Comparison of ENCODE assay signal across 10 cellular contexts in the genomic region with DNA sequence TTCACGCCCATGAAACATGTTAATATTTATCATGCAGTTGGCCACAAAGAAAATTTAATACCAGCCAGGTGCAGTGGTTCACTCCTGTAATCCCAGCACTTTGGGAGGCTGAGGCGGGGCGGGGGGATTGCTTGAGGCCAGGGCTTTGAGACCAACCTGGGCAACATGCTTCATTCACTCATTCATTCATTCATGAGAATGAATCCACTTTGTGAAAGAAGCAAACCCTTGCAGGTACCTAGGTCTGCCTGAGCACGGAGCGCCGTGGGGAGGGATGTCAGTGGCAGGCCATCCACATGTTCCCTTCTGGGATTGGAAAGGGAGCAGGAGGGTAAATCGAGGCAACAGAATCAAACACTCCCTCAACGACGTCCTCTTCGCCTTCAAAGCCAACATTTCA. TPM values are rescaled to one million over a fixed set of nuclear protein-coding genes. Genes with fewer than 3 reads are reported as not detected.
DNase-seq lines count a peak whose midpoint lies in the region; ATAC-seq, FAIRE-seq and TF ChIP-seq lines count a peak whose summit lies in the region.
"Had no signal": no experiment of that assay in that cellular context is flagged by ENCODE, and none has a peak within 500 bp of the region (broad histone marks: within the 10 kb centered on the region; RNA-seq: fewer than 3 reads in every experiment).

No MANE protein-coding gene starts in this region.

- no peak for TF ChIP-seq CTCF in left ventricle myocardium inferior (IDR thresholded peaks at IDR 0.05; ENCODE audit: borderline replicate concordance)
- no peak for TF ChIP-seq CTCF in K562 (IDR thresholded peaks at IDR 0.05 in 2 of 3, conservative IDR thresholded peaks at IDR 0.05 in 1 of 3; ENCODE audit: insufficient read depth in 2 of 3, low read depth in 1 of 3, low read length in 3 of 3)
- no peak for TF ChIP-seq CTCF in upper lobe of right lung (IDR thresholded peaks at IDR 0.05)

- peaks cover 3 to 27% (median 4%) of the 10 kb centered on the region in 3 donors for H3K36me3 Mint-ChIP-seq in naive thymus-derived CD8-positive, alpha-beta T cell

- H3K36me3 ChIP-seq in left ventricle myocardium inferior: no peaks in the 10 kb centered on the region
- H3K36me3 ChIP-seq in K562 (ENCODE audit: control insufficient read depth, insufficient read depth, low read length): peaks cover 29% of the 10 kb centered on the region
- no peaks in the 10 kb centered on the region for H3K36me3 ChIP-seq in upper lobe of right lung

- ATAC-seq in left ventricle myocardium superior (no peak), K562 (no peak), upper lobe of right lung (no peak)
- no peak for ATAC-seq in naive thymus-derived CD8-positive, alpha-beta T cell

- peaks cover 37% of the 10 kb centered on the region for H4K20me1 ChIP-seq in K562 (replicated peaks; ENCODE audit: control insufficient read depth, insufficient read depth, low read length)

- FAIRE-seq in K562 (lab: Jason Lieb, UNC) (no peak), frontal cortex (lab: Jason Lieb, UNC) (no peak)

- peaks cover 6% of the 10 kb centered on the region for H3K9me1 ChIP-seq in K562 (ENCODE audit: control insufficient read depth, insufficient read depth, low read length)

- no peaks in the 10 kb centered on the region for H3K27me3 Mint-ChIP-seq in naive thymus-derived CD8-positive, alpha-beta T cell
- H3K27me3 Mint-ChIP-seq: IgD-negative memory B cell had no signal

- no peak overlapping the region for H3K4me2 ChIP-seq in K562 (ENCODE audit: insufficient read depth, low read length)

- WGBS in K562 (ENCODE audit: insufficient coverage, low coverage, missing lambda C conversion rate): 87% methylated on average over 7 of the region's 10 CpGs

- no peaks in the 10 kb centered on the region for H3K27me3 ChIP-seq in left ventricle myocardium inferior (ENCODE audit: low read depth)
- no peaks in the 10 kb centered on the region for H3K27me3 ChIP-seq in K562 (ENCODE audit: control insufficient read depth in 2 of 2, insufficient read depth in 2 of 2, low read length in 2 of 2)
- H3K27me3 ChIP-seq in upper lobe of right lung: no peaks in the 10 kb centered on the region

- H3K4me1 Mint-ChIP-seq in naive thymus-derived CD8-positive, alpha-beta T cell: peaks cover 58 to 90% (median 82%) of the 10 kb centered on the region in 4 donors

- in situ Hi-C loops in K562 (cut with MboI): no loop called here

- POLR2A ChIA-PET in K562 (lab: Yijun Ruan, JAX): interaction anchor here (1.4 to 3.0 kb wide), 2 partner anchors 12 to 15 kb away, joined by 4 to 14 read pairs; no protein-coding TSS in a partner anchor
- POLR2A ChIA-PET in naive thymus-derived CD8-positive, alpha-beta T cell (lab: Charles Lee): interaction anchor here (6.8 kb wide), 1 partner anchor 13 kb away, joined by 232 read pairs; no protein-coding TSS in a partner anchor

- no peak for DNase-seq in left ventricle myocardium inferior
- no peak for DNase-seq in left ventricle myocardium superior
- DNase-seq in K562 (ENCODE audit: extremely low read depth in 1 of 4, low spot score in 3 of 4): no peak
- no peak for DNase-seq in naive thymus-derived CD8-positive, alpha-beta T cell
- no peak for DNase-seq in upper lobe of right lung
- no peak for DNase-seq in DMS79 (lab: John Stamatoyannopoulos, UW)
- no peak for DNase-seq in frontal cortex (ENCODE audit: low spot score in 2 of 2)
- no peak for DNase-seq in stimulated activated CD4-positive, alpha-beta T cell treated with anti-CD3 and anti-CD28 coated beads, Interleukin-2, amount 100 ng/mL, for 48 hours
- DNase-seq: NCI-H446 treated with DMSO at 0.1 percent for 48 hours had no signal

- H3K4me3 Mint-ChIP-seq in naive thymus-derived CD8-positive, alpha-beta T cell: peak overlapping the region in 9 of 10 donors; percentile 5 to 99 (median 77)

- intact Hi-C loops in left ventricle myocardium inferior (cut with micrococcal nuclease): no loop called here
- intact Hi-C loops in left ventricle myocardium superior (cut with micrococcal nuclease): no loop called here
- intact Hi-C loops in K562 (cut with micrococcal nuclease): no loop called here
- intact Hi-C loops in upper lobe of right lung (cut with DNase I): loop anchor here (10.0 kb wide), 1 partner anchor 46 kb away; no protein-coding TSS in a partner anchor

- CTCF ChIA-PET in K562 (lab: Yijun Ruan, JAX; ENCODE audit: low intra/inter-chr PET ratio): no interaction called here

- no peak overlapping the region for H2AFZ ChIP-seq in K562 (ENCODE audit: low read depth, low read length)

- no peak for TF ChIP-seq EP300 in K562 (IDR thresholded peaks at IDR 0.05; ENCODE audit: low read length)

- peak overlapping the region; percentile 90 for H3K4me3 ChIP-seq in left ventricle myocardium inferior
- no peak overlapping the region for H3K4me3 ChIP-seq in K562
- H3K4me3 ChIP-seq in upper lobe of right lung: no peak overlapping the region

- no peaks in the 10 kb centered on the region for H3K9me3 Mint-ChIP-seq in naive thymus-derived CD8-positive, alpha-beta T cell
- H3K9me3 Mint-ChIP-seq: IgD-negative memory B cell had no signal

- no peak for TF ChIP-seq POLR2A in K562 (conservative IDR thresholded peaks at IDR 0.05)

- H3K79me2 ChIP-seq in K562 (ENCODE audit: control insufficient read depth, insufficient read depth, low read length): peaks cover 100% of the 10 kb centered on the region

- TF ChIP-seq RAD21 in K562 (CRISPR knock-in tag; conservative IDR thresholded peaks at IDR 0.05 in 1 of 2, IDR thresholded peaks at IDR 0.05 in 1 of 2): no peak

- H3K9ac ChIP-seq in K562 (ENCODE audit: insufficient read depth in 1 of 2, low read depth in 2 of 2, low read length in 2 of 2): peak overlapping the region in 1 of 2 experiments; percentile 67; a peak in 1 of 4 replicates

- H3K27ac Mint-ChIP-seq in naive thymus-derived CD8-positive, alpha-beta T cell: peak overlapping the region; percentile 74 to 97 (median 88)

- H3K9me3 ChIP-seq in left ventricle myocardium inferior (replicated peaks) (no peaks in the 10 kb centered on the region), K562 (replicated peaks; ENCODE audit: control insufficient read depth, insufficient read depth, low read depth, low read length) (no peaks in the 10 kb centered on the region), upper lobe of right lung (no peaks in the 10 kb centered on the region)

- no TSS peak for BruUV-seq in K562 (replicated peaks; lab: Mats Ljungman, UMichigan)

- H3K4me1 ChIP-seq in left ventricle myocardium inferior (peaks cover 99% of the 10 kb centered on the region), K562 (replicated peaks in 1 of 2; ENCODE audit: control insufficient read depth in 2 of 2, insufficient read depth in 2 of 2, low read length in 2 of 2) (peaks cover 45 to 59% of the 10 kb centered on the region in 2 experiments), upper lobe of right lung (peaks cover 87% of the 10 kb centered on the region)

- H3K27ac ChIP-seq in left ventricle myocardium inferior (replicated peaks) (peak overlapping the region; percentile 99), K562 (ENCODE audit: extremely low read depth, low read depth, low read length) (peak overlapping the region; percentile 9; the same call in 1 of the 3 replicates), upper lobe of right lung (peak overlapping the region; percentile 96)

TF ChIP-seq in K562, 482 proteins besides CTCF, POLR2A, EP300 and RAD21:
- TF ChIP-seq RBM15 (IDR thresholded peaks at IDR 0.05; ENCODE audit: insufficient read depth, low read length): no peak
- TF ChIP-seq BRCA1 (IDR thresholded peaks at IDR 0.05): no peak
- 0 out of 2 replicates have a peak, but pooled peaks have one; percentile 31 for TF ChIP-seq BRCA1 (CRISPR knock-in tag; IDR thresholded peaks at IDR 0.05)
- no peak for TF ChIP-seq BRD4 (IDR thresholded peaks at IDR 0.05)
- TF ChIP-seq NCOA6 (IDR thresholded peaks at IDR 0.05): no peak
- TF ChIP-seq ZNF24 (IDR thresholded peaks at IDR 0.05): peak; percentile 70; the same call in 1 of the 2 replicates
- TF ChIP-seq SREBF2 (CRISPR knock-in tag; IDR thresholded peaks at IDR 0.05): no peak
- TF ChIP-seq TFAM (CRISPR knock-in tag; conservative IDR thresholded peaks at IDR 0.05): no peak

RNA-seq across cellular contexts. Expression of gene ANXA11, which starts 4.7 kb away (rescaled TPM):
- total RNA-seq in left ventricle myocardium inferior: 390 TPM
- 405 TPM for total RNA-seq in left ventricle myocardium superior
- 76.5 and 119 TPM in 2 replicates for total RNA-seq in K562 (2011; cell fraction: chromatin; rRNA removed; ENCODE audit: low replicate concordance)
- 60.7 and 61.5 TPM in 2 replicates for total RNA-seq in K562 (2011; cell fraction: nucleolus; rRNA removed)
- 69.1 and 105 TPM in 2 replicates for total RNA-seq in K562 (2011; cell fraction: nucleoplasm; rRNA removed)
- total RNA-seq in K562 (2014; rRNA removed): 109 and 153 TPM in 2 replicates
- total RNA-seq in K562 (2014; rRNA removed; fragmentation: Illumina TruSeq; extraction: Trizol): 107 and 116 TPM in 2 replicates
- 148 and 173 TPM in 2 replicates for total RNA-seq in K562 (2015; rRNA removed; fragmentation: Illumina TruSeq; extraction: Trizol)
- total RNA-seq in K562 (2021): 182 and 201 TPM in 2 replicates
- polyA plus RNA-seq in K562 (2011; rRNA removed): 110 and 146 TPM in 2 replicates
- 75.9 and 170 TPM in 2 replicates for polyA plus RNA-seq in K562 (2011; cell fraction: cytosol; rRNA removed)
- 61.3 and 66.0 TPM in 2 replicates for polyA plus RNA-seq in K562 (2011; cell fraction: nucleus; rRNA removed)
- 265 and 356 TPM in 2 replicates for polyA plus RNA-seq in K562 (2012)
- polyA plus RNA-seq in K562 (2014; fragmentation: Illumina TruSeq; extraction: Trizol): 212 and 243 TPM in 2 replicates
- 10 to 100 TPM; 43.6 to 70.0 TPM for polyA plus RNA-seq in K562 (2014; fragmentation: Nextera tagmentation; extraction: Ambion mirVana)
- polyA plus RNA-seq in K562 (2014; rRNA removed): 95.7 and 97.6 TPM in 2 replicates
- polyA minus RNA-seq in K562 (2011; rRNA and poly(A)+ RNA removed): 62.3 and 65.3 TPM in 2 replicates
- 86.2 and 98.5 TPM in 2 replicates for polyA minus RNA-seq in K562 (2011; cell fraction: cytosol; rRNA and poly(A)+ RNA removed)
- polyA minus RNA-seq in K562 (2011; cell fraction: nucleus; rRNA and poly(A)+ RNA removed): 25.7 and 32.5 TPM in 2 replicates
- total RNA-seq in naive thymus-derived CD8-positive, alpha-beta T cell: 100 to 1,000 TPM; 199 to 225 TPM
- 100 to 1,000 TPM; 199 to 294 (median 265) TPM for polyA plus RNA-seq in naive thymus-derived CD8-positive, alpha-beta T cell
- total RNA-seq in upper lobe of right lung: 287 TPM
- 2.0 TPM for total RNA-seq in frontal cortex

Comparison
In these comparisons a context has a peak if more than half of its experiments do, and no peak if none do; other contexts are left out.
1. H3K27ac ChIP-seq: peak in every context shown above with its lines; median percentile 99 in left ventricle myocardium inferior; 96 in upper lobe of right lung; 9 in K562.
2. RNA of gene ANXA11, which starts 4.7 kb away (total RNA-seq): 405 TPM in left ventricle myocardium superior (single experiment), 390 TPM in left ventricle myocardium inferior (single experiment), 287 TPM in upper lobe of right lung (single experiment), 199 to 225 TPM in naive thymus-derived CD8-positive, alpha-beta T cell and 60.7 to 201 TPM in K562; 2.0 TPM in frontal cortex (single experiment); every median in the first group is over 10 times any median in the second.